In genomic region chr19:2084993-2085720, GRCh38 we compare ENCODE assay signal across 8 cellular contexts.
DNase-seq lines count a peak whose midpoint lies in the region; ATAC-seq and TF ChIP-seq lines count a peak whose summit lies in the region.

No MANE protein-coding gene starts in this region.

- no peaks in the 10 kb centered on the region for H4K20me1 ChIP-seq in SU-DHL-6 (ENCODE audit: low read depth, low read length)

- peak; percentile 41 for ATAC-seq in HG02852 (IDR thresholded peaks at IDR 0.05; ENCODE audit: unreplicated experiment)

- H3F3A ChIP-seq in SU-DHL-6 (ENCODE audit: insufficient read depth), result peaks cover 59% of the 10 kb centered on the region

- DNase-seq in GDM1 (lab: John Stamatoyannopoulos, UW), result peak; percentile 98
- DNase-seq in left kidney (ENCODE audit: low read depth, low spot score), result peak; percentile 65
- DNase-seq in stimulated activated CD8-positive, alpha-beta memory T cell treated with anti-CD3 and anti-CD28 coated beads, Interleukin-15, amount 100 ng/mL, for 24 hours (ENCODE audit: low read depth), result peak; percentile 81
- no peak for DNase-seq in D341Med (ENCODE audit: low spot score)
- no peak for DNase-seq in NCI-H1105 treated with DMSO at 0.1 percent for 48 hours (lab: John Stamatoyannopoulos, UW)

- H3K4me1 Mint-ChIP-seq in activated naive CD4-positive, alpha-beta T cell treated with anti-CD3 and anti-CD28 coated beads, Interleukin-2, amount 50 U/mL, for 24 hours, result peaks cover 66% of the 10 kb centered on the region

- H3K79me2 ChIP-seq in SU-DHL-6 (ENCODE audit: insufficient read depth, low read length), result peaks cover 50% of the 10 kb centered on the region

- no peak for TF ChIP-seq CTCF in SU-DHL-6 (IDR thresholded peaks at IDR 0.05; ENCODE audit: insufficient read depth, low read length, poor library complexity, severe bottlenecking)

- peak overlapping the region; percentile 84 for H3K4me2 ChIP-seq in SU-DHL-6 (ENCODE audit: low read depth, low read length, poor library complexity, severe bottlenecking)

- no peaks in the 10 kb centered on the region for H3K36me3 ChIP-seq in SU-DHL-6 (ENCODE audit: low read length)

- H2AFZ ChIP-seq in SU-DHL-6 (ENCODE audit: low read depth, low read length, severe bottlenecking), result no peak overlapping the region

- peak overlapping the region; percentile 87 for H3K9ac ChIP-seq in SU-DHL-6 (ENCODE audit: low read length)

- H3K9me3 ChIP-seq in SU-DHL-6 (ENCODE audit: insufficient read depth, low read length), result no peaks in the 10 kb centered on the region

- H3K27ac Mint-ChIP-seq in activated naive CD4-positive, alpha-beta T cell treated with anti-CD3 and anti-CD28 coated beads, Interleukin-2, amount 50 U/mL, for 24 hours, result peak overlapping the region; percentile 93

- peak overlapping the region; percentile 98 for H3K27ac ChIP-seq in SU-DHL-6 (ENCODE audit: low read depth, low read length)

- no peaks in the 10 kb centered on the region for H3K9me2 ChIP-seq in SU-DHL-6 (replicated peaks; ENCODE audit: insufficient read depth, low read length)

- no peaks in the 10 kb centered on the region for H3K27me3 Mint-ChIP-seq in activated naive CD4-positive, alpha-beta T cell treated with anti-CD3 and anti-CD28 coated beads, Interleukin-2, amount 50 U/mL, for 24 hours

- H3K9me3 Mint-ChIP-seq in activated naive CD4-positive, alpha-beta T cell treated with anti-CD3 and anti-CD28 coated beads, Interleukin-2, amount 50 U/mL, for 24 hours, result no peaks in the 10 kb centered on the region

- no peaks in the 10 kb centered on the region for H3K27me3 ChIP-seq in SU-DHL-6 (ENCODE audit: low read length)

- peak overlapping the region; percentile 69 for H3K4me3 ChIP-seq in SU-DHL-6 (ENCODE audit: insufficient read depth, low read length, poor library complexity, severe bottlenecking)

- peak overlapping the region; percentile 95 for H3K4me3 Mint-ChIP-seq in activated naive CD4-positive, alpha-beta T cell treated with anti-CD3 and anti-CD28 coated beads, Interleukin-2, amount 50 U/mL, for 24 hours

- no peaks in the 10 kb centered on the region for H3K36me3 Mint-ChIP-seq in activated naive CD4-positive, alpha-beta T cell treated with anti-CD3 and anti-CD28 coated beads, Interleukin-2, amount 50 U/mL, for 24 hours

Comparison
In these comparisons a context has a peak if more than half of its experiments do, and no peak if none do; other contexts are left out.
1. DNase-seq: peak in GDM1 (single experiment), left kidney (single experiment) and stimulated activated CD8-positive, alpha-beta memory T cell treated with anti-CD3 and anti-CD28 coated beads, Interleukin-15, amount 100 ng/mL, for 24 hours (single experiment); none in D341Med (single experiment) and NCI-H1105 treated with DMSO at 0.1 percent for 48 hours (single experiment).